ENCODE assay signal across 25 cellular contexts in genomic region chr1:84569216-84569615, GRCh38.
"Had no signal": no experiment of that assay in that cellular context is flagged by ENCODE, and none has a peak within 500 bp of the region (broad histone marks: within the 10 kb centered on the region; RNA-seq: fewer than 3 reads in every experiment).

No MANE protein-coding gene starts in this region.

- H3K9ac ChIP-seq: parathyroid adenoma had no signal

- H3K79me2 ChIP-seq: parathyroid adenoma had no signal

- ATAC-seq: esophagus mucosa, heart left ventricle, left colon, psoas muscle, upper lobe of right lung had no signal

- H3K9me3 ChIP-seq: heart left ventricle, psoas muscle, spleen, suprapubic skin, tibial artery, upper lobe of right lung had no signal

- H3K4me3 ChIP-seq: heart left ventricle, psoas muscle, spleen, suprapubic skin, tibial artery, upper lobe of right lung had no signal

- H2AFZ ChIP-seq: parathyroid adenoma had no signal

- H3K27ac ChIP-seq: brain microvascular endothelial cell, heart left ventricle, parathyroid adenoma, psoas muscle, spleen, suprapubic skin, tibial artery, upper lobe of right lung had no signal

- H3K27me3 ChIP-seq: brain microvascular endothelial cell, heart left ventricle, spleen, suprapubic skin, tibial artery, upper lobe of right lung had no signal

- DNase-seq: activated CD4-positive, alpha-beta T cell treated with anti-CD3 and anti-CD28 coated beads for 4 hours; activated CD4-positive, alpha-beta T cell treated with anti-CD3 and anti-CD28 coated beads, Interleukin-2, amount 50 U/mL, for 4 hours; activated gamma-delta T cell; activated naive CD4-positive, alpha-beta T cell treated with anti-CD3 and anti-CD28 coated beads, Interleukin-2, amount 10 ng/mL, durations not matched to agents 7 days and 5 days; activated naive CD8-positive, alpha-beta T cell treated with anti-CD3 and anti-CD28 coated beads, Interleukin-2, amount 10 ng/mL, durations not matched to agents 7 days and 5 days; activated T-cell treated with anti-CD3 and anti-CD28 coated beads for 4 hours; brain microvascular endothelial cell; endodermal cell; foreskin fibroblast; heart left ventricle; hypothalamus; immature natural killer cell; kidney; left colon; mammary epithelial cell; naive B cell; nucleus accumbens; psoas muscle; spleen; stimulated activated naive CD4-positive, alpha-beta T cell; tibial artery; upper lobe of right lung had no signal
